17 cellular contexts compared by ENCODE assay signal in genomic region chr18:77160515-77160914, GRCh38. TPM values are rescaled to one million over a fixed set of nuclear protein-coding genes. Genes with fewer than 3 reads are reported as not detected.
DNase-seq lines count a peak whose midpoint lies in the region; ATAC-seq and TF ChIP-seq lines count a peak whose summit lies in the region.
"Had no signal": no experiment of that assay in that cellular context is flagged by ENCODE, and none has a peak within 500 bp of the region (broad histone marks: within the 10 kb centered on the region; RNA-seq: fewer than 3 reads in every experiment).

No MANE protein-coding gene starts in this region.

- no peak overlapping the region for H3K27ac ChIP-seq in neural progenitor cell
- H3K27ac ChIP-seq in upper lobe of left lung = peak overlapping the region in 1 of 4 donors; percentile 37
- H3K27ac ChIP-seq: sigmoid colon had no signal

- H3K79me2 ChIP-seq in neural progenitor cell (ENCODE audit: low read depth) = no peaks in the 10 kb centered on the region

- TF ChIP-seq POLR2A in upper lobe of left lung (IDR thresholded peaks at IDR 0.05) = no peak

- peak; percentile 48 for ATAC-seq in GM18858 (IDR thresholded peaks at IDR 0.05; ENCODE audit: unreplicated experiment)
- peak; percentile 58 for ATAC-seq in HG03095 (IDR thresholded peaks at IDR 0.05; ENCODE audit: unreplicated experiment)
- no peak for ATAC-seq in upper lobe of left lung (ENCODE audit: low FRiP score in 2 of 2)
- ATAC-seq in HG03342 (IDR thresholded peaks at IDR 0.05; ENCODE audit: unreplicated experiment) = no peak
- ATAC-seq: naive thymus-derived CD4-positive, alpha-beta T cell had no signal

- H3K4me1 ChIP-seq in neural progenitor cell (peaks cover 15% of the 10 kb centered on the region), upper lobe of left lung (no peaks in the 10 kb centered on the region)
- H3K4me1 ChIP-seq: sigmoid colon had no signal

- TF ChIP-seq EP300 in upper lobe of left lung (IDR thresholded peaks at IDR 0.05) = no peak

- no peak overlapping the region for H3K4me3 ChIP-seq in neural progenitor cell
- no peak overlapping the region for H3K4me3 ChIP-seq in upper lobe of left lung
- H3K4me3 ChIP-seq: sigmoid colon had no signal

- H2AFZ ChIP-seq in neural progenitor cell (replicated peaks) = no peak overlapping the region

- H3K27me3 ChIP-seq in neural progenitor cell (no peaks in the 10 kb centered on the region), upper lobe of left lung (no peaks in the 10 kb centered on the region)
- H3K27me3 ChIP-seq: sigmoid colon had no signal

- H4K20me1 ChIP-seq in neural progenitor cell (ENCODE audit: low read depth) = no peaks in the 10 kb centered on the region

- peaks cover 21% of the 10 kb centered on the region for H3K4me1 Mint-ChIP-seq in neural progenitor cell
- H3K4me1 Mint-ChIP-seq in activated CD4-positive, alpha-beta memory T cell treated with anti-CD3 and anti-CD28 coated beads, Interleukin-2, amount 10 ng/mL, durations not matched to agents 7 days and 5 days = no peaks in the 10 kb centered on the region

- H3K36me3 Mint-ChIP-seq in neural progenitor cell = peaks cover 5% of the 10 kb centered on the region
- H3K36me3 Mint-ChIP-seq in activated CD4-positive, alpha-beta memory T cell treated with anti-CD3 and anti-CD28 coated beads, Interleukin-2, amount 10 ng/mL, durations not matched to agents 7 days and 5 days (ENCODE audit: low read depth) = no peaks in the 10 kb centered on the region
- H3K36me3 Mint-ChIP-seq: CD4-positive, CD25-positive, alpha-beta regulatory T cell; naive thymus-derived CD4-positive, alpha-beta T cell had no signal

- H3K36me3 ChIP-seq in neural progenitor cell (no peaks in the 10 kb centered on the region), upper lobe of left lung (no peaks in the 10 kb centered on the region)
- H3K36me3 ChIP-seq: sigmoid colon had no signal

- POLR2A ChIA-PET in activated CD4-positive, alpha-beta memory T cell treated with anti-CD3 and anti-CD28 coated beads, Interleukin-2, amount 10 ng/mL, durations not matched to agents 7 days and 5 days (lab: Charles Lee) = no interaction called here

- H3K9me3 ChIP-seq in neural progenitor cell (ENCODE audit: low read depth) = no peaks in the 10 kb centered on the region
- no peaks in the 10 kb centered on the region for H3K9me3 ChIP-seq in upper lobe of left lung
- H3K9me3 ChIP-seq: sigmoid colon had no signal

- H3K9me3 Mint-ChIP-seq in neural progenitor cell = peaks cover 10% of the 10 kb centered on the region
- no peaks in the 10 kb centered on the region for H3K9me3 Mint-ChIP-seq in activated CD4-positive, alpha-beta memory T cell treated with anti-CD3 and anti-CD28 coated beads, Interleukin-2, amount 10 ng/mL, durations not matched to agents 7 days and 5 days
- H3K9me3 Mint-ChIP-seq: CD4-positive, CD25-positive, alpha-beta regulatory T cell; naive thymus-derived CD4-positive, alpha-beta T cell; stimulated activated naive CD8-positive, alpha-beta T cell treated with anti-CD3 and anti-CD28 coated beads, Interleukin-15, Interleukin-2, amounts not matched to agents 100 ng/mL and 50 ng/mL, for 24 hours had no signal

- CTCF ChIA-PET in activated CD4-positive, alpha-beta memory T cell treated with anti-CD3 and anti-CD28 coated beads, Interleukin-2, amount 10 ng/mL, durations not matched to agents 7 days and 5 days (lab: Charles Lee) = no interaction called here

- no peaks in the 10 kb centered on the region for H3F3A ChIP-seq in neural progenitor cell (ENCODE audit: low read depth)

- H3K9ac ChIP-seq in neural progenitor cell = no peak overlapping the region

- TF ChIP-seq CTCF in neural progenitor cell (IDR thresholded peaks at IDR 0.05) (no peak), upper lobe of left lung (IDR thresholded peaks at IDR 0.05) (no peak)

- H3K27me3 Mint-ChIP-seq in neural progenitor cell (ENCODE audit: insufficient read depth, low read depth) = peaks cover 5% of the 10 kb centered on the region
- H3K27me3 Mint-ChIP-seq in activated CD4-positive, alpha-beta memory T cell treated with anti-CD3 and anti-CD28 coated beads, Interleukin-2, amount 10 ng/mL, durations not matched to agents 7 days and 5 days = peaks cover 16% of the 10 kb centered on the region

- 54 to 55% methylated on average over 11 of the region's 11 CpGs for WGBS in upper lobe of left lung, 2 donors

- DNase-seq in SKM-1 treated with dmso at 0.1 percent for 144 hours (lab: John Stamatoyannopoulos, UW; ENCODE audit: unreplicated experiment) = peak; percentile 74
- peak; percentile 31 for DNase-seq in neural progenitor cell (ENCODE audit: low spot score)
- DNase-seq in activated CD4-positive, alpha-beta memory T cell treated with anti-CD3 and anti-CD28 coated beads, Interleukin-2, amount 10 ng/mL, durations not matched to agents 7 days and 5 days = no peak
- DNase-seq in upper lobe of left lung = no peak
- no peak for DNase-seq in DMS79 (lab: John Stamatoyannopoulos, UW)
- DNase-seq: activated naive CD4-positive, alpha-beta T cell treated with Interleukin-2 at 50 U/mL for 16 hours; CD4-positive, CD25-positive, alpha-beta regulatory T cell; effector CD8-positive, alpha-beta T cell; kidney glomerular epithelial cell; naive thymus-derived CD4-positive, alpha-beta T cell; NCI-H2081 treated with DMSO at 0.1 percent for 48 hours; NCI-H82; sigmoid colon had no signal

- no peak overlapping the region for H3K27ac Mint-ChIP-seq in neural progenitor cell
- no peak overlapping the region for H3K27ac Mint-ChIP-seq in activated CD4-positive, alpha-beta memory T cell treated with anti-CD3 and anti-CD28 coated beads, Interleukin-2, amount 10 ng/mL, durations not matched to agents 7 days and 5 days
- H3K27ac Mint-ChIP-seq: naive thymus-derived CD4-positive, alpha-beta T cell; stimulated activated naive CD8-positive, alpha-beta T cell treated with anti-CD3 and anti-CD28 coated beads, Interleukin-15, Interleukin-2, amounts not matched to agents 100 ng/mL and 50 ng/mL, for 24 hours had no signal

- H3K4me3 Mint-ChIP-seq in neural progenitor cell = no peak overlapping the region
- H3K4me3 Mint-ChIP-seq in activated CD4-positive, alpha-beta memory T cell treated with anti-CD3 and anti-CD28 coated beads, Interleukin-2, amount 10 ng/mL, durations not matched to agents 7 days and 5 days = no peak overlapping the region
- H3K4me3 Mint-ChIP-seq: naive thymus-derived CD4-positive, alpha-beta T cell; stimulated activated naive CD8-positive, alpha-beta T cell treated with anti-CD3 and anti-CD28 coated beads, Interleukin-15, Interleukin-2, amounts not matched to agents 100 ng/mL and 50 ng/mL, for 24 hours had no signal

- peak overlapping the region; percentile 27 for H3K4me2 ChIP-seq in neural progenitor cell

RNA-seq across cellular contexts. Expression of gene MBP, which starts 27.9 kb away (rescaled TPM):
- total RNA-seq in neural progenitor cell (ENCODE audit: low replicate concordance) (0.64 and 2.1 TPM in 2 replicates), upper lobe of left lung (10 to 100 TPM; 55.5 to 87.6 (median 68.8) TPM)
- 10 to 100 TPM; 81.4 to 95.3 TPM for total RNA-seq in activated CD4-positive, alpha-beta memory T cell treated with anti-CD3 and anti-CD28 coated beads, Interleukin-2, amount 10 ng/mL, durations not matched to agents 7 days and 5 days

Comparison
In these comparisons a context has a peak if more than half of its experiments do, and no peak if none do; other contexts are left out.
1. ATAC-seq: peak in GM18858 (single experiment) and HG03095 (single experiment); none in upper lobe of left lung (0 of 2) and HG03342 (single experiment).
2. DNase-seq: peak in SKM-1 treated with dmso at 0.1 percent for 144 hours (single experiment) and neural progenitor cell (single experiment); none in activated CD4-positive, alpha-beta memory T cell treated with anti-CD3 and anti-CD28 coated beads, Interleukin-2, amount 10 ng/mL, durations not matched to agents 7 days and 5 days (single experiment), upper lobe of left lung (0 of 2) and DMS79 (single experiment).
3. RNA of gene MBP, which starts 27.9 kb away (total RNA-seq): 81.4 to 95.3 TPM in activated CD4-positive, alpha-beta memory T cell treated with anti-CD3 and anti-CD28 coated beads, Interleukin-2, amount 10 ng/mL, durations not matched to agents 7 days and 5 days and 55.5 to 87.6 TPM in upper lobe of left lung; 0.64 to 2.1 TPM in neural progenitor cell; every median in the first group is over 10 times any median in the second.